9 cellular contexts compared by ENCODE assay signal in genomic region chr22:41367680-41368542, GRCh38. TPM values are rescaled to one million over a fixed set of nuclear protein-coding genes. Genes with fewer than 3 reads are reported as not detected.
DNase-seq lines count a peak whose midpoint lies in the region; ATAC-seq, FAIRE-seq and TF ChIP-seq lines count a peak whose summit lies in the region.
"Had no signal": no experiment of that assay in that cellular context is flagged by ENCODE, and none has a peak within 500 bp of the region (broad histone marks: within the 10 kb centered on the region; RNA-seq: fewer than 3 reads in every experiment).

No MANE protein-coding gene starts in this region.

- H3K9me3 Mint-ChIP-seq in activated T-cell treated with anti-CD3 and anti-CD28 coated beads, Interleukin-2, amount 50 U/mL, for 4 hours, result no peaks in the 10 kb centered on the region

- TF ChIP-seq CTCF in AG04450 (IDR thresholded peaks at IDR 0.05; ENCODE audit: low read depth, low read length) (no peak), H1 (IDR thresholded peaks at IDR 0.05; ENCODE audit: control extremely low read depth in 1 of 3, insufficient read depth in 1 of 3, low read depth in 1 of 3, low read length in 3 of 3) (no peak)

- H3K56ac ChIP-seq in H1 (replicated peaks; ENCODE audit: insufficient read length, low read depth, low read length), result no peak overlapping the region

- peak overlapping the region; percentile 5; the same call in 1 of the 2 replicates for H3K18ac ChIP-seq in H1 (ENCODE audit: extremely low read depth, low read length)

- H3K79me2 ChIP-seq in H1 (ENCODE audit: control insufficient read depth in 1 of 2, insufficient read depth in 2 of 2, low read length in 2 of 2), result no peaks in the 10 kb centered on the region

- no peaks in the 10 kb centered on the region for H3K36me3 Mint-ChIP-seq in activated T-cell treated with anti-CD3 and anti-CD28 coated beads, Interleukin-2, amount 50 U/mL, for 4 hours (ENCODE audit: insufficient read depth)

- H3K27me3 Mint-ChIP-seq in activated T-cell treated with anti-CD3 and anti-CD28 coated beads, Interleukin-2, amount 50 U/mL, for 4 hours (ENCODE audit: low read depth), result no peaks in the 10 kb centered on the region

- H2AFZ ChIP-seq in H1 (ENCODE audit: low read length), result no peak overlapping the region

- no peaks in the 10 kb centered on the region for H4K20me1 ChIP-seq in H1 (replicated peaks in 1 of 2; ENCODE audit: control insufficient read depth in 1 of 2, insufficient read depth in 2 of 2, low read length in 2 of 2)

- H3K4me3 Mint-ChIP-seq in activated T-cell treated with anti-CD3 and anti-CD28 coated beads, Interleukin-2, amount 50 U/mL, for 4 hours, result no peak overlapping the region

- H3K4me1 ChIP-seq in H1 (replicated peaks in 1 of 4; ENCODE audit: control insufficient read depth in 3 of 4, insufficient read depth in 4 of 4, low read length in 3 of 4) (peaks cover 9 to 22% (median 15%) of the 10 kb centered on the region in 4 experiments), small intestine (ENCODE audit: control insufficient read depth in 2 of 2, insufficient read depth in 1 of 2, low read depth in 1 of 2, low read length in 1 of 2) (no peaks in the 10 kb centered on the region)

- no peaks in the 10 kb centered on the region for H3K23me2 ChIP-seq in H1 (ENCODE audit: low read depth, low read length)

- no peak for ATAC-seq in activated T-cell treated with anti-CD3 and anti-CD28 coated beads, Interleukin-2, amount 50 U/mL, for 4 hours
- no peak for ATAC-seq in HG03521 (IDR thresholded peaks at IDR 0.05; ENCODE audit: unreplicated experiment)
- no peak for ATAC-seq in activated CD4-positive, CD25-positive, alpha-beta regulatory T cell treated with anti-CD3 and anti-CD28 coated beads, Interleukin-2, amount 50 U/mL, for 24 hours

- H4K5ac ChIP-seq in H1 (ENCODE audit: insufficient read length, low read depth, low read length), result no peak overlapping the region

- DNase-seq in AG04450 (ENCODE audit: low read depth, low spot score), result no peak
- peak; percentile 20 for DNase-seq in NCI-H1694 (lab: John Stamatoyannopoulos, UW)
- no peak for DNase-seq in H1 (ENCODE audit: low read depth in 1 of 2, low spot score in 2 of 2)
- peak; percentile 66 for DNase-seq in myocyte (ENCODE audit: low read depth)
- no peak for DNase-seq in small intestine
- DNase-seq in activated T-cell treated with anti-CD3 and anti-CD28 coated beads, Interleukin-2, amount 50 U/mL, for 4 hours, result no peak

- CTCF ChIA-PET in AG04450 (lab: Charles Lee) (interaction anchor here (0.9 to 1.6 kb wide), 2 partner anchors 9 to 12 kb away, joined by 3 to 5 read pairs; no protein-coding TSS in a partner anchor), H1 (lab: Charles Lee; ENCODE audit: partially characterized antibody) (interaction anchor here (0.6 to 1.8 kb wide), 4 partner anchors 12 to 192 kb away, joined by 3 to 5 read pairs (median 4); no protein-coding TSS in a partner anchor)

- H2BK12ac ChIP-seq in H1 (ENCODE audit: low read depth, low read length), result peak overlapping the region; percentile 72; the same call in 1 of the 2 replicates

- H3K27me3 ChIP-seq in AG04450 (ENCODE audit: control insufficient read depth, insufficient read depth, low read length) (no peaks in the 10 kb centered on the region), H1 (replicated peaks in 1 of 4; ENCODE audit: control insufficient read depth in 3 of 4, extremely low read depth in 1 of 4, insufficient read depth in 3 of 4, low read length in 3 of 4) (no peaks in the 10 kb centered on the region; a peak in 1 of 7 replicates), small intestine (ENCODE audit: control insufficient read depth in 2 of 2, insufficient read depth in 2 of 2, low read length in 2 of 2) (no peaks in the 10 kb centered on the region)

- H2BK20ac ChIP-seq in H1 (ENCODE audit: low read length), result 0 out of 2 replicates have a peak overlapping the region, but pooled peaks have one; percentile 1

- WGBS in H1 (ENCODE audit: extremely low coverage in 1 of 2, insufficient coverage in 1 of 2, insufficient read length in 1 of 2, insufficient replicate concordance in 2 of 2, low coverage in 1 of 2, low lambda C conversion rate in 2 of 2, missing lambda C conversion rate in 1 of 2), 2 experiments, result 88% methylated on average over 18 of the region's 18 CpGs; no CpG with 5 or more reads in 1 of the 2 experiments
- WGBS in small intestine, 3 donors, result 53 to 60% (median 57%) methylated on average over 18 of the region's 18 CpGs

- no peak overlapping the region for H3K4me2 ChIP-seq in H1 (ENCODE audit: insufficient read depth in 1 of 2, low read depth in 2 of 2, low read length in 2 of 2)
- H3K4me2 ChIP-seq: KMS-11 had no signal

- H3K9me3 ChIP-seq in AG04450 (ENCODE audit: control insufficient read depth, insufficient read depth, low read length) (no peaks in the 10 kb centered on the region), H1 (ENCODE audit: insufficient read depth in 2 of 2, low read depth in 1 of 2, low read length in 1 of 2) (no peaks in the 10 kb centered on the region), small intestine (ENCODE audit: control insufficient read depth, low read depth) (no peaks in the 10 kb centered on the region)

- H3K9ac ChIP-seq in H1 (replicated peaks in 1 of 4; ENCODE audit: extremely low read depth in 1 of 4, low read depth in 3 of 4, low read length in 3 of 4), result no peak overlapping the region
- H3K9ac ChIP-seq: KMS-11 had no signal

- H3K27ac ChIP-seq in AG04450 (ENCODE audit: low read depth, low read length), result no peak overlapping the region
- H3K27ac ChIP-seq in H1 (ENCODE audit: low read depth, low read length), result no peak overlapping the region
- peak overlapping the region in 1 of 2 donors; percentile 72 for H3K27ac ChIP-seq in small intestine (ENCODE audit: low read depth in 1 of 2, low read length in 1 of 2)
- H3K27ac ChIP-seq: KMS-11 had no signal

- H3K4me3 ChIP-seq in AG04450 (ENCODE audit: low read depth, low read length) (peak overlapping the region; percentile 55), H1 (ENCODE audit: extremely low read depth in 1 of 4, insufficient read depth in 2 of 4, low read depth in 3 of 4, low read length in 4 of 4) (no peak overlapping the region), small intestine (ENCODE audit: low read depth in 1 of 2, low read length in 2 of 2) (no peak overlapping the region)

- H4K91ac ChIP-seq in H1 (replicated peaks; ENCODE audit: insufficient read length, low read length), result peak overlapping the region; percentile 15

- H3K36me3 ChIP-seq in H1 (ENCODE audit: control insufficient read depth in 2 of 4, insufficient read depth in 4 of 4, low read length in 3 of 4) (no peaks in the 10 kb centered on the region), small intestine (ENCODE audit: control insufficient read depth in 2 of 2, insufficient read depth in 2 of 2, low read length in 2 of 2) (no peaks in the 10 kb centered on the region)

- H2BK120ac ChIP-seq in H1 (replicated peaks; ENCODE audit: low read depth, low read length), result no peak overlapping the region

- H2BK15ac ChIP-seq in H1 (ENCODE audit: low read length), result no peak overlapping the region

- H2AK5ac ChIP-seq in H1 (ENCODE audit: low read depth, low read length), result no peak overlapping the region

- H3K79me1 ChIP-seq in H1 (ENCODE audit: low read depth, low read length), result no peaks in the 10 kb centered on the region

- H2BK5ac ChIP-seq in H1 (ENCODE audit: low read depth, low read length), result peak overlapping the region; percentile 9; the same call in 1 of the 2 replicates

- no peak for TF ChIP-seq POLR2A in H1 (IDR thresholded peaks at IDR 0.05; ENCODE audit: control extremely low read depth in 1 of 2, low read depth in 2 of 2, low read length in 2 of 2)

- no peaks in the 10 kb centered on the region for H3K4me1 Mint-ChIP-seq in activated T-cell treated with anti-CD3 and anti-CD28 coated beads, Interleukin-2, amount 50 U/mL, for 4 hours (ENCODE audit: low read depth)

- POLR2A ChIA-PET in AG04450 (lab: Yijun Ruan, JAX) (interaction anchor here (1.0 to 4.6 kb wide), 4 partner anchors 10 to 77 kb away, joined by 4 to 63 read pairs (median 4); partner anchors contain the start of gene TEF), H1 (lab: Charles Lee; ENCODE audit: partially characterized antibody) (interaction anchor here (0.6 to 11.5 kb wide), 5 partner anchors 11 to 44 kb away, joined by 3 to 129 read pairs (median 4); partner anchors contain the start of gene TEF)

- no peak; a peak in 1 of 4 replicates for TF ChIP-seq RAD21 in H1 (IDR thresholded peaks at IDR 0.05 in 1 of 2, conservative IDR thresholded peaks at IDR 0.05 in 1 of 2; ENCODE audit: low read depth in 2 of 2, low read length in 2 of 2)

- no peak for TF ChIP-seq EP300 in H1 (IDR thresholded peaks at IDR 0.05; ENCODE audit: borderline replicate concordance in 1 of 2, low read depth in 2 of 2, low read length in 2 of 2)

- H4K8ac ChIP-seq in H1 (ENCODE audit: extremely low read depth, insufficient read depth, low read length), result no peak overlapping the region; the same call in 1 of the 2 replicates

- FAIRE-seq in H1 (lab: Jason Lieb, UNC), result no peak
- no peak for FAIRE-seq in small intestine (lab: Jason Lieb, UNC)

- no peak overlapping the region for H3K4ac ChIP-seq in H1 (replicated peaks; ENCODE audit: insufficient read length, low read depth, low read length)

- no peak overlapping the region for H3K14ac ChIP-seq in H1 (ENCODE audit: insufficient read length)

- no peak overlapping the region for H3K23ac ChIP-seq in H1 (ENCODE audit: insufficient read length)

TF ChIP-seq in H1, 55 proteins besides CTCF, POLR2A, EP300 and RAD21:
- TF ChIP-seq CREB1 (IDR thresholded peaks at IDR 0.05) (no peak), SP1 (IDR thresholded peaks at IDR 0.05; ENCODE audit: low read depth, low read length) (no peak), TAF1 (IDR thresholded peaks at IDR 0.05; ENCODE audit: low read depth, low read length) (0 out of 2 replicates have a peak, but pooled peaks have one; percentile 16), SAP30 (IDR thresholded peaks at IDR 0.05; ENCODE audit: insufficient read depth, insufficient replicate concordance, low read length) (no peak)

RNA-seq across cellular contexts. Expression of gene TEF, which starts 13.8 kb away (rescaled TPM):
- polyA plus RNA-seq in AG04450 (2011; rRNA removed) (13.7 and 18.3 TPM in 2 replicates), H1 (2011; rRNA removed) (9.0 and 14.3 TPM in 2 replicates), small intestine (10 to 100 TPM in 2 of 3 donors, 1 to 10 TPM in 1; 7.2 to 11.8 (median 11.6) TPM)
- 30.0 and 41.1 TPM in 2 replicates for polyA minus RNA-seq in AG04450 (2011; rRNA and poly(A)+ RNA removed)
- total RNA-seq in H1 (2021; fragmentation: NEBNext Ultra II Directional; extraction: Animal tissue kit (Norgen Biotek cat#: 25700)), result 7.4 and 8.9 TPM in 2 replicates
- polyA plus RNA-seq in H1 (2011; cell fraction: cytosol; rRNA removed), result 15.4 TPM
- 16.9 TPM for polyA plus RNA-seq in H1 (2011; cell fraction: nucleus; rRNA removed)
- 4.2 to 9.7 TPM (median 7.2 TPM) in 4 replicates for polyA plus RNA-seq in H1 (2012, experiment 1 of 2)
- polyA plus RNA-seq in H1 (2012, experiment 2 of 2), result 6.6 TPM
- 3.7 TPM for polyA plus RNA-seq in H1 (2013, experiment 1 of 2)
- 2.6 TPM for polyA plus RNA-seq in H1 (2013, experiment 2 of 2)
- polyA minus RNA-seq in H1 (2011; rRNA and poly(A)+ RNA removed), result 22.9 and 32.1 TPM in 2 replicates
- polyA minus RNA-seq in H1 (2011; cell fraction: cytosol; rRNA and poly(A)+ RNA removed), result 7.9 TPM
- polyA minus RNA-seq in H1 (2011; cell fraction: nucleus; rRNA and poly(A)+ RNA removed), result 5.2 TPM
- total RNA-seq in myocyte, result 10.3 and 10.5 TPM in 2 replicates
- polyA plus RNA-seq in myocyte (2012), result 10.0 TPM
- total RNA-seq in activated T-cell treated with anti-CD3 and anti-CD28 coated beads, Interleukin-2, amount 50 U/mL, for 4 hours, result 1 to 10 TPM; 2.9 to 3.6 (median 3.0) TPM

Comparison
In these comparisons a context has a peak if more than half of its experiments do, and no peak if none do; other contexts are left out.
1. DNase-seq: peak in NCI-H1694 (single experiment) and myocyte (single experiment); none in AG04450 (single experiment), H1 (0 of 2), small intestine (single experiment) and activated T-cell treated with anti-CD3 and anti-CD28 coated beads, Interleukin-2, amount 50 U/mL, for 4 hours (single experiment).